Comparison of ENCODE assay signal across 14 cellular contexts in the genomic region with DNA sequence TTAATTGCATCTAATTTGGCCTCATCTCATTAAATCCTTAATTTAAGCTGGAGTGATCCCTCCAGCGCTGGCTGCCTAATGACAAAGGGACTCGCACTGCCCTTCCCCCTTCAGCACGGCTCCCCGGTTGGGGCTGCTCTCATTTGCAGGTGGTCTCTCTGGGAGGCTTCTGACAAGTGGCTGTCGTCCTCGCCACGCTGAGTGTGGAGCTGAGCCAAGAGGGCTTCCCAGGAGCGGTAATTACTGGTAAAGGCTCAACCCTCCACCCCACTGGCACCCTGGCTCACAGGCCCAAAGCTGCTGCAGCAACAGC.
DNase-seq lines count a peak whose midpoint lies in the region.
"Had no signal": no experiment of that assay in that cellular context is flagged by ENCODE, and none has a peak within 500 bp of the region (broad histone marks: within the 10 kb centered on the region; RNA-seq: fewer than 3 reads in every experiment).

No MANE protein-coding gene starts in this region.

- DNase-seq in DMS79 treated with DMSO at 0.1 percent for 48 hours (lab: John Stamatoyannopoulos, UW) (peak; percentile 97), NCI-H1436 treated with DMSO at 0.1 percent for 48 hours (lab: John Stamatoyannopoulos, UW) (peak; percentile 88), NCI-H69 (lab: John Stamatoyannopoulos, UW) (peak; percentile 100), iPS-NIHi7 (ENCODE audit: extremely low spot score) (peak; percentile 58), MG63 (no peak), NOMO-1 treated with DMSO at 0.1 percent for 48 hours (lab: John Stamatoyannopoulos, UW; ENCODE audit: unreplicated experiment) (no peak), GF-D8 (lab: John Stamatoyannopoulos, UW) (no peak), NCI-H526 treated with DMSO at 0.1 percent for 48 hours (lab: John Stamatoyannopoulos, UW) (no peak)
- DNase-seq: activated CD8-positive, alpha-beta memory T cell treated with anti-CD3 and anti-CD28 coated beads, Interleukin-2, amount 10 ng/mL, durations not matched to agents 7 days and 5 days; activated naive CD4-positive, alpha-beta T cell treated with Interleukin-2 at 50 U/mL for 16 hours; hippocampal formation; left lung; PC-3 had no signal

- no peaks in the 10 kb centered on the region for H3K9me3 ChIP-seq in MG63
- H3K9me3 ChIP-seq: left lung had no signal

- H3K4me3 ChIP-seq in MG63: no peak overlapping the region
- H3K4me3 ChIP-seq: GM12878, left lung had no signal

- H3K27me3 ChIP-seq in MG63: no peaks in the 10 kb centered on the region
- H3K27me3 ChIP-seq: left lung had no signal

- no peaks in the 10 kb centered on the region for H3K36me3 ChIP-seq in MG63
- H3K36me3 ChIP-seq: left lung had no signal

Comparison
In these comparisons a context has a peak if more than half of its experiments do, and no peak if none do; other contexts are left out.
1. DNase-seq: peak in DMS79 treated with DMSO at 0.1 percent for 48 hours (single experiment), NCI-H1436 treated with DMSO at 0.1 percent for 48 hours (single experiment), NCI-H69 (single experiment) and iPS-NIHi7 (single experiment); none in MG63 (single experiment), NOMO-1 treated with DMSO at 0.1 percent for 48 hours (single experiment), GF-D8 (single experiment) and NCI-H526 treated with DMSO at 0.1 percent for 48 hours (single experiment).